Comparison of ENCODE assay signal across 8 cellular contexts in genomic region chr9:39464122-39464777, GRCh38.
A peak's percentile ranks its signal among the peaks of the same experiment; 100 is the strongest.
DNase-seq lines count a peak whose midpoint lies in the region; ATAC-seq and TF ChIP-seq lines count a peak whose summit lies in the region.
"Not testable (repeated sequence)": the region's sequence is repeated elsewhere in the genome, so short reads cannot be mapped to it uniquely, and the experiment has no call there.

No MANE protein-coding gene starts in this region.

- TF ChIP-seq CTCF in parathyroid adenoma (IDR thresholded peaks at IDR 0.05); suprapubic skin (IDR thresholded peaks at IDR 0.05): not testable (repeated sequence)

- H3K27me3 Mint-ChIP-seq in T-cell; activated naive CD8-positive, alpha-beta T cell treated with anti-CD3 and anti-CD28 coated beads, Interleukin-2, amount 50 U/mL, for 24 hours: not testable (repeated sequence)

- not testable (repeated sequence) for H3K9me3 Mint-ChIP-seq in T-cell; activated naive CD8-positive, alpha-beta T cell treated with anti-CD3 and anti-CD28 coated beads, Interleukin-2, amount 50 U/mL, for 24 hours

- not testable (repeated sequence) for H3K9ac ChIP-seq in parathyroid adenoma

- not testable (repeated sequence) for H3K4me1 Mint-ChIP-seq in T-cell; activated naive CD8-positive, alpha-beta T cell treated with anti-CD3 and anti-CD28 coated beads, Interleukin-2, amount 50 U/mL, for 24 hours

- H3K4me3 Mint-ChIP-seq in T-cell: peak overlapping the region; percentile 87 to 96 (median 93)
- peak overlapping the region; percentile 82 for H3K4me3 Mint-ChIP-seq in activated naive CD8-positive, alpha-beta T cell treated with anti-CD3 and anti-CD28 coated beads, Interleukin-2, amount 50 U/mL, for 24 hours

- not testable (repeated sequence) for TF ChIP-seq POLR2A in suprapubic skin (IDR thresholded peaks at IDR 0.05)

- TF ChIP-seq EP300 in suprapubic skin (IDR thresholded peaks at IDR 0.05): not testable (repeated sequence)

- not testable (repeated sequence) for H3K79me2 ChIP-seq in parathyroid adenoma

- CTCF ChIA-PET in T-cell (lab: Charles Lee): not testable (repeated sequence)

- peak; percentile 95 for ATAC-seq in GM18498 (IDR thresholded peaks at IDR 0.05; ENCODE audit: unreplicated experiment)
- ATAC-seq in HG02943 (IDR thresholded peaks at IDR 0.05; ENCODE audit: low read depth, unreplicated experiment): peak; percentile 99
- peak; percentile 95 to 98 (median 96) for ATAC-seq in T-cell (replicated peaks in 1 of 4)
- ATAC-seq in activated naive CD8-positive, alpha-beta T cell treated with anti-CD3 and anti-CD28 coated beads, Interleukin-2, amount 50 U/mL, for 24 hours: peak; percentile 98

- H3K27me3 ChIP-seq in parathyroid adenoma (ENCODE audit: control insufficient read depth, insufficient read depth, low read length); suprapubic skin: not testable (repeated sequence)

- DNase-seq in NCI-H146 treated with DMSO at 0.1 percent for 48 hours (lab: John Stamatoyannopoulos, UW; ENCODE audit: unreplicated experiment) (peak; percentile 66), T-cell (peak in 33 of 34 experiments; percentile 13 to 66 (median 39)), cardiac septum (ENCODE audit: low spot score) (peak; percentile 95), suprapubic skin (ENCODE audit: low spot score in 2 of 2) (peak; percentile 85 to 87)
- DNase-seq in activated naive CD8-positive, alpha-beta T cell treated with anti-CD3 and anti-CD28 coated beads, Interleukin-2, amount 50 U/mL, for 24 hours: peak; percentile 72

- H3K9me3 ChIP-seq in parathyroid adenoma (ENCODE audit: control insufficient read depth, low read length); suprapubic skin: not testable (repeated sequence)

- H3K4me1 ChIP-seq in parathyroid adenoma, suprapubic skin: not testable (repeated sequence)

- 0% methylated on average over 15 of the region's 46 CpGs for WGBS in suprapubic skin

- peak overlapping the region; percentile 42 for H3K4me3 ChIP-seq in parathyroid adenoma (ENCODE audit: low read depth, low read length)
- H3K4me3 ChIP-seq in suprapubic skin: peak overlapping the region; percentile 57

- intact Hi-C loops in cardiac septum (cut with DNase I): not testable (repeated sequence)

- H3K36me3 ChIP-seq in parathyroid adenoma (ENCODE audit: control insufficient read depth, insufficient read depth, low read length); suprapubic skin: not testable (repeated sequence)

- H3K36me3 Mint-ChIP-seq in T-cell; activated naive CD8-positive, alpha-beta T cell treated with anti-CD3 and anti-CD28 coated beads, Interleukin-2, amount 50 U/mL, for 24 hours (ENCODE audit: low read depth): not testable (repeated sequence)

- H3K27ac Mint-ChIP-seq in T-cell: peak overlapping the region; percentile 93 to 94
- H3K27ac Mint-ChIP-seq in activated naive CD8-positive, alpha-beta T cell treated with anti-CD3 and anti-CD28 coated beads, Interleukin-2, amount 50 U/mL, for 24 hours: peak overlapping the region; percentile 71

- POLR2A ChIA-PET in T-cell (lab: Charles Lee): not testable (repeated sequence)

- H3K27ac ChIP-seq in parathyroid adenoma (peak overlapping the region; percentile 56), suprapubic skin (peak overlapping the region; percentile 74)

- peak overlapping the region; percentile 53 for H2AFZ ChIP-seq in parathyroid adenoma

- H3K4me2 ChIP-seq in parathyroid adenoma (ENCODE audit: low read length): peak overlapping the region; percentile 18

Comparison
In these comparisons a context has a peak if more than half of its experiments do, and no peak if none do; other contexts are left out.
1. Peak in every context shown above with its lines: DNase-seq, ATAC-seq, H3K4me3 ChIP-seq and H3K27ac ChIP-seq.
2. DNase-seq: peak in every context shown above with its lines; median percentile 95 in cardiac septum; 86 in suprapubic skin; 72 in activated naive CD8-positive, alpha-beta T cell treated with anti-CD3 and anti-CD28 coated beads, Interleukin-2, amount 50 U/mL, for 24 hours; 66 in NCI-H146 treated with DMSO at 0.1 percent for 48 hours; 39 in T-cell.